In genomic region chr11:13462928-13463778, GRCh38 we compare ENCODE assay signal across 1 cellular context.
TF ChIP-seq lines count a peak whose summit lies in the region.

TSS of gene BTBD10 (minus strand) at chr11:13463222. CDS start at chr11:13445124, 18,098 bp downstream.

TF ChIP-seq in HCT116, 20 proteins besides CTCF, POLR2A, EP300 and RAD21 (continued from another document):
- TF ChIP-seq MAX (IDR thresholded peaks at IDR 0.05) (peak; percentile 69), ZFX (IDR thresholded peaks at IDR 0.05) (peak; percentile 52; the same call in 1 of the 2 replicates), ATF3 (IDR thresholded peaks at IDR 0.05) (no peak), SRF (IDR thresholded peaks at IDR 0.05; ENCODE audit: low read depth) (no peak), SP1 (IDR thresholded peaks at IDR 0.05; ENCODE audit: low read depth) (peak; percentile 65), FOSL1 (IDR thresholded peaks at IDR 0.05; ENCODE audit: low read depth) (no peak), EGR1 (IDR thresholded peaks at IDR 0.05; ENCODE audit: low read depth) (peak; percentile 61), CEBPB (IDR thresholded peaks at IDR 0.05; ENCODE audit: low read depth) (no peak), CBX3 (IDR thresholded peaks at IDR 0.05; ENCODE audit: low read depth) (peak; percentile 89), JUND (IDR thresholded peaks at IDR 0.05) (0 out of 2 replicates have a peak, but pooled peaks have one; percentile 19), EZH2phosphoT487 (IDR thresholded peaks at IDR 0.05; ENCODE audit: borderline replicate concordance) (no peak), ZNF274 (IDR thresholded peaks at IDR 0.05; ENCODE audit: low read depth, low read length) (no peak), TCF7L2 (IDR thresholded peaks at IDR 0.05; ENCODE audit: borderline replicate concordance, extremely low read depth, insufficient read depth, insufficient read length) (no peak), ZBTB33 (IDR thresholded peaks at IDR 0.05; ENCODE audit: extremely low read depth, insufficient replicate concordance, low read length) (peak; percentile 99), SIN3A (IDR thresholded peaks at IDR 0.05; ENCODE audit: low read depth) (peak; percentile 77), POLR2AphosphoS5 (IDR thresholded peaks at IDR 0.05; ENCODE audit: low read depth, low read length) (peak; percentile 89)
